ENCODE assay signal across 21 cellular contexts in the genomic region with DNA sequence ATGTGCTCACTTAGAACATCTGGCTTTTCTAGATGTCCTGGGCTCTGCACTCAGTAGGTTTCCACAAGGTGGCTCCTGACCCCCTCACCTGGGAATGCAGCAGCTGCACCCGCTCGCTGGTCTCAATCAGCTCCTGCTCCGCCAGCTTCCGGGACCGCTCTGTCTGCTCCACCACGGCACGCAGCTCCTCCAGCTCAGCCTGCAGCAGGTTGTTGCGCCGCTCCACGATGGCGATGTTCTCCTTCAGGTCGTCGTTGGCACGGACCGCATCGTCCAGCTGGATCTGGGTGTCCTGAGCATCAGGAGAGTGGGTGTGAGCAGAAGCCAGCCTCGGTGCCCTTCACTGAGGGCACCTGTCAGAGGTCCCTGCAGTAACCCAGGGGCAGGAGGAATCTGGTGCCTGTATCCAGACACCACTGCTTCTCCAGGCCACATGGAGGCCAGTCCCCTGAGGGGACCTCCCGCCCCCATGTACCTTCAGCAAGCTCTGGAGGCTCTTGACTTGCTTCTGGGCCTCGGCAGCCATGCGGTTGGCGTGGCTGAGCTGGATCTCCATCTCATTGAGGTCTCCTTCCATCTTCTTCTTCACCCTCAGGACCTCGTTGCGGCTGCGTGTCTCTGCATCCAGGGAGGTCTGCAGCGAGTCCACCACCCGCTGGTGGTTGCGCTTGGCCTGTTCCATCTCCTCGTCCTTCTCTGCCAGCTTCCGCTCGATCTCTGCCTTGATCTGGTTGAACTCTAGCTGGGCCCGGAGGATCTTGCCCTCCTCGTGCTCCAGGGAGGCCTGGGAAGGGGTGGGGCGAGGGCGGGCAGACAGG.
DNase-seq lines count a peak whose midpoint lies in the region; ATAC-seq and TF ChIP-seq lines count a peak whose summit lies in the region.
"Had no signal": no experiment of that assay in that cellular context is flagged by ENCODE, and none has a peak within 500 bp of the region (broad histone marks: within the 10 kb centered on the region; RNA-seq: fewer than 3 reads in every experiment).

No MANE protein-coding gene starts in this region.

- H3K27ac ChIP-seq in RWPE2 (ENCODE audit: poor library complexity, severe bottlenecking): no peak overlapping the region
- H3K27ac ChIP-seq: 22Rv1, C4-2B, RWPE1, SJSA1 had no signal

- H3K4me3 ChIP-seq in RWPE2 (ENCODE audit: severe bottlenecking): no peak overlapping the region
- H3K4me3 ChIP-seq: GM12878, SJSA1 had no signal

- TF ChIP-seq CTCF in RWPE2 (IDR thresholded peaks at IDR 0.05; ENCODE audit: poor library complexity, severe bottlenecking): no peak
- TF ChIP-seq CTCF in nephron progenitor cell (IDR thresholded peaks at IDR 0.05): no peak

- H3K36me3 ChIP-seq in RWPE2 (ENCODE audit: low read depth): no peaks in the 10 kb centered on the region
- H3K36me3 ChIP-seq: SJSA1 had no signal

- H3K4me1 Mint-ChIP-seq in nephron progenitor cell: peaks cover 46% of the 10 kb centered on the region

- no peaks in the 10 kb centered on the region for H3K9me3 ChIP-seq in RWPE2 (ENCODE audit: severe bottlenecking)
- H3K9me3 ChIP-seq: SJSA1 had no signal

- no peaks in the 10 kb centered on the region for H3K9me3 Mint-ChIP-seq in nephron progenitor cell
- H3K9me3 Mint-ChIP-seq: HFFc6 had no signal

- DNase-seq in DMS153 (lab: John Stamatoyannopoulos, UW) (peak; percentile 6), DMS153 treated with DMSO at 0.1 percent for 48 hours (lab: John Stamatoyannopoulos, UW; ENCODE audit: unreplicated experiment) (no peak), COLO668 (lab: John Stamatoyannopoulos, UW; ENCODE audit: unreplicated experiment) (peak; percentile 12), RWPE2 (ENCODE audit: low spot score) (peak; percentile 58), nephron progenitor cell (no peak)
- DNase-seq: AML-193, HFFc6, NCI-H1417 treated with DMSO at 0.1 percent for 48 hours, NCI-H2029, NCI-H510A treated with DMSO at 0.1 percent for 48 hours, NCI-H82, PC-3, T-helper 17 cell had no signal

- no peaks in the 10 kb centered on the region for H3K27me3 ChIP-seq in RWPE2 (ENCODE audit: insufficient read depth, poor library complexity, severe bottlenecking)
- H3K27me3 ChIP-seq: SJSA1 had no signal

- H3K4me3 Mint-ChIP-seq in nephron progenitor cell: peak overlapping the region; percentile 47
- H3K4me3 Mint-ChIP-seq: HFFc6, T-helper 17 cell had no signal

- peaks cover 11% of the 10 kb centered on the region for H3K27me3 Mint-ChIP-seq in nephron progenitor cell (ENCODE audit: low read depth, poor library complexity)

- H3K4me1 ChIP-seq in RWPE2 (ENCODE audit: insufficient read depth, poor library complexity, severe bottlenecking): no peaks in the 10 kb centered on the region
- H3K4me1 ChIP-seq: SJSA1 had no signal

- no peaks in the 10 kb centered on the region for H3K36me3 Mint-ChIP-seq in nephron progenitor cell (ENCODE audit: low read depth)

- no peak overlapping the region for H3K27ac Mint-ChIP-seq in nephron progenitor cell
- H3K27ac Mint-ChIP-seq: HFFc6 had no signal

- ATAC-seq in RWPE2 (ENCODE audit: low read depth): no peak
- ATAC-seq in HG02973 (IDR thresholded peaks at IDR 0.05; ENCODE audit: unreplicated experiment): no peak
- no peak for ATAC-seq in GM19023 (IDR thresholded peaks at IDR 0.05; ENCODE audit: unreplicated experiment)
- ATAC-seq in GM18867 (IDR thresholded peaks at IDR 0.05; ENCODE audit: unreplicated experiment): no peak
- ATAC-seq: GM12878, PC-3, T-helper 17 cell had no signal

Comparison
In these comparisons a context has a peak if more than half of its experiments do, and no peak if none do; other contexts are left out.
1. DNase-seq: peak in DMS153 (single experiment), COLO668 (single experiment) and RWPE2 (single experiment); none in DMS153 treated with DMSO at 0.1 percent for 48 hours (single experiment) and nephron progenitor cell (single experiment).